In the genomic region with DNA sequence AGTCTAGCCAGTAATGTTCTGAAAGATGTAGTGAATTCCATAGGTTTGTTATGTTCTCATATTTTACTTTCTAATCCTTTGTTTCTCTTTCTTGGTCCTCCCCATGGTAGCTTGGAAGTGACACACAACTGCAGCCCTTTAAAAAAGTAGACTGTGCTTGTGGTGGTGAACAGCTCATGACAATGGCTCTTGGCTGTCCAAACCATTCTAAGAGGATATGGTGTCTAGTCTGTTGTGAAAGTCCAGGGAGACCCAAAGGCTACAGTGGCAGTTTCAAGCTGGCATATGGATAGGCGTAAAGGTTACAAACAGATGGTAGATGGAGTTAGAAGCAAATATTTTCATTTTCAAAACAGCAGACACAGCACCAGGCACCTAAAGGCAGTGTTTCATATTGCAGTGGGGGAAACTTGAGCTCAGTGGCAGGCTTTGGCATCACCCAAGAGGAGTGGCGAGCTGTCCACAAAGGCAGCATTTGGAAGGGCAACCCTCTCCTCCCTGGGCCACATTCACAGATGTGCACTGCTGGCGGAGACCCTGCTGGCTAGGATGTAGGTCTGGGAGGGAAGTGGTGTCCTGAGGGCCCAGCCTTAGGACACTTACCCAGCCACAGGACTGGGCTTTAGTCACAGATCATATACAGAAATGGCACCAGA, we compare ENCODE assay signal across 21 cellular contexts.
"Had no signal": no experiment of that assay in that cellular context is flagged by ENCODE, and none has a peak within 500 bp of the region (broad histone marks: within the 10 kb centered on the region; RNA-seq: fewer than 3 reads in every experiment).

No MANE protein-coding gene starts in this region.

- H3K9me3 Mint-ChIP-seq: activated CD4-positive, alpha-beta T cell treated with anti-CD3 and anti-CD28 coated beads, Interleukin-2, amount 10 ng/mL, durations not matched to agents 24 days and 14 days; activated CD8-positive, alpha-beta T cell treated with anti-CD3 and anti-CD28 coated beads for 36 hours; type B pancreatic cell had no signal

- DNase-seq: activated B cell treated with CpG ODN at 0.5 μM for 24 hours; activated CD4-positive, alpha-beta T cell treated with anti-CD3 and anti-CD28 coated beads, Interleukin-2, amount 10 ng/mL, durations not matched to agents 24 days and 14 days; activated CD8-positive, alpha-beta T cell treated with anti-CD3 and anti-CD28 coated beads for 36 hours; activated gamma-delta T cell treated with Interleukin-2 at 50 U/mL for 16 hours; anterior cingulate cortex; body of pancreas; cortex of kidney; left colon; nephron progenitor cell; pancreas; right lobe of liver; stimulated activated CD4-positive, alpha-beta T cell treated with anti-CD3 and anti-CD28 coated beads, Interleukin-2, amount 100 ng/mL, for 48 hours; stimulated activated CD8-positive, alpha-beta memory T cell treated with anti-CD3 and anti-CD28 coated beads, Interleukin-4, amount 100 ng/mL, for 48 hours; stimulated activated naive B cell treated with anti-CD40 and anti-IgM and Interleukin-4, amounts not matched to agents 10 μg/mL and 1 μg/mL and 100 μg/mL, for 72 hours; T-helper 9 cell had no signal

- H3K27me3 ChIP-seq: body of pancreas, cardiac muscle cell, pancreas, right lobe of liver, vagina had no signal

- ATAC-seq: activated CD8-positive, alpha-beta T cell treated with anti-CD3 and anti-CD28 coated beads for 36 hours; body of pancreas; left colon; pancreas; right lobe of liver; stimulated activated naive B cell treated with anti-CD40 and anti-IgM and Interleukin-4, amounts not matched to agents 10 μg/mL and 1 μg/mL and 100 μg/mL, for 72 hours had no signal

- H3K36me3 ChIP-seq: cardiac muscle cell, pancreas, right lobe of liver, vagina had no signal

- H3K4me3 ChIP-seq: body of pancreas, cardiac muscle cell, pancreas, right lobe of liver, vagina had no signal

- H3K4me1 Mint-ChIP-seq: activated CD4-positive, alpha-beta T cell treated with anti-CD3 and anti-CD28 coated beads, Interleukin-2, amount 10 ng/mL, durations not matched to agents 24 days and 14 days had no signal

- H3K36me3 Mint-ChIP-seq: activated naive CD4-positive, alpha-beta T cell treated with anti-CD3 and anti-CD28 coated beads, Interleukin-2, amount 50 U/mL, for 24 hours; stimulated activated naive B cell treated with anti-CD40 and anti-IgM and Interleukin-4, amounts not matched to agents 10 μg/mL and 1 μg/mL and 100 μg/mL, for 72 hours; type B pancreatic cell had no signal

- H3K4me1 ChIP-seq: vagina had no signal

- H3K4me3 Mint-ChIP-seq: activated B cell treated with CpG ODN at 0.5 μM for 24 hours; activated CD4-positive, alpha-beta T cell treated with anti-CD3 and anti-CD28 coated beads, Interleukin-2, amount 10 ng/mL, durations not matched to agents 24 days and 14 days; activated CD8-positive, alpha-beta T cell treated with anti-CD3 and anti-CD28 coated beads for 36 hours; activated naive CD4-positive, alpha-beta T cell treated with anti-CD3 and anti-CD28 coated beads, Interleukin-2, amount 50 U/mL, for 24 hours; memory B cell; nephron progenitor cell; stimulated activated naive B cell treated with anti-CD40 and anti-IgM and Interleukin-4, amounts not matched to agents 10 μg/mL and 1 μg/mL and 100 μg/mL, for 72 hours; type B pancreatic cell had no signal

- H3K27ac ChIP-seq: body of pancreas, cardiac muscle cell, epithelial cell of prostate, pancreas, right lobe of liver, vagina had no signal

- H3K27me3 Mint-ChIP-seq: activated CD8-positive, alpha-beta T cell treated with anti-CD3 and anti-CD28 coated beads for 36 hours; activated naive CD4-positive, alpha-beta T cell treated with anti-CD3 and anti-CD28 coated beads, Interleukin-2, amount 50 U/mL, for 24 hours; memory B cell; type B pancreatic cell had no signal

- H3K27ac Mint-ChIP-seq: activated B cell treated with CpG ODN at 0.5 μM for 24 hours; activated CD4-positive, alpha-beta T cell treated with anti-CD3 and anti-CD28 coated beads, Interleukin-2, amount 10 ng/mL, durations not matched to agents 24 days and 14 days; activated CD8-positive, alpha-beta T cell treated with anti-CD3 and anti-CD28 coated beads for 36 hours; activated naive CD4-positive, alpha-beta T cell treated with anti-CD3 and anti-CD28 coated beads, Interleukin-2, amount 50 U/mL, for 24 hours; memory B cell; nephron progenitor cell; stimulated activated naive B cell treated with anti-CD40 and anti-IgM and Interleukin-4, amounts not matched to agents 10 μg/mL and 1 μg/mL and 100 μg/mL, for 72 hours; type B pancreatic cell had no signal
